In genomic region chr1:144418891-144419697, GRCh38 we compare ENCODE assay signal across 8 cellular contexts. TPM values are rescaled to one million over a fixed set of nuclear protein-coding genes. Genes with fewer than 3 reads are reported as not detected.
DNase-seq lines count a peak whose midpoint lies in the region; ATAC-seq and TF ChIP-seq lines count a peak whose summit lies in the region.
"Not testable (repeated sequence)": the region's sequence is repeated elsewhere in the genome, so short reads cannot be mapped to it uniquely, and the experiment has no call there.

No MANE protein-coding gene starts in this region.

- WGBS in smooth muscle cell (ENCODE audit: low lambda C conversion rate) = 5% methylated on average over 33 of the region's 46 CpGs
- WGBS in transverse colon (ENCODE audit: low coverage in 1 of 2), 2 donors = 6% methylated on average over 35 of the region's 46 CpGs; no CpG with 5 or more reads in 1 of the 2 donors

- H3K9ac ChIP-seq in smooth muscle cell (ENCODE audit: low read depth) = not testable (repeated sequence)

- peak overlapping the region; percentile 90 for H3K27ac Mint-ChIP-seq in activated naive CD8-positive, alpha-beta T cell treated with anti-CD3 and anti-CD28 coated beads, Interleukin-2, amount 50 U/mL, for 24 hours

- not testable (repeated sequence) for H3K4me1 Mint-ChIP-seq in activated naive CD8-positive, alpha-beta T cell treated with anti-CD3 and anti-CD28 coated beads, Interleukin-2, amount 50 U/mL, for 24 hours

- intact Hi-C loops in transverse colon (cut with DNase I; ENCODE audit: low total_unique reads) = not testable (repeated sequence)

- in situ Hi-C loops in transverse colon (cut with MboI; ENCODE audit: low pct_ligation_motif_present in 1 of 4, low pct_unique_long_range_greater_than_20kb in 1 of 4, low sequenced_read_pairs in 3 of 4) = not testable (repeated sequence)

- not testable (repeated sequence) for H4K20me1 ChIP-seq in smooth muscle cell (ENCODE audit: low read depth)

- not testable (repeated sequence) for H3F3A ChIP-seq in smooth muscle cell (ENCODE audit: low read depth)

- not testable (repeated sequence) for H3K9me3 ChIP-seq in smooth muscle cell (replicated peaks; ENCODE audit: low read depth); transverse colon

- TF ChIP-seq POLR2A in transverse colon (IDR thresholded peaks at IDR 0.05) = not testable (repeated sequence)

- H3K36me3 ChIP-seq in smooth muscle cell (ENCODE audit: low read depth); transverse colon: not testable (repeated sequence)

- peaks cover 12% of the 10 kb centered on the region for H3K36me3 Mint-ChIP-seq in activated naive CD8-positive, alpha-beta T cell treated with anti-CD3 and anti-CD28 coated beads, Interleukin-2, amount 50 U/mL, for 24 hours (ENCODE audit: low read depth)

- not testable (repeated sequence) for ATAC-seq in activated naive CD8-positive, alpha-beta T cell treated with anti-CD3 and anti-CD28 coated beads, Interleukin-2, amount 50 U/mL, for 24 hours

- peak overlapping the region; percentile 84 for H3K4me3 Mint-ChIP-seq in activated naive CD8-positive, alpha-beta T cell treated with anti-CD3 and anti-CD28 coated beads, Interleukin-2, amount 50 U/mL, for 24 hours

- H3K4me3 ChIP-seq in GM08714 (ENCODE audit: low read length) = peak overlapping the region; percentile 64; the same call in 1 of the 2 replicates
- H3K4me3 ChIP-seq in smooth muscle cell = peak overlapping the region; percentile 62
- H3K4me3 ChIP-seq in transverse colon = peak overlapping the region; percentile 32 to 55 (median 46)

- not testable (repeated sequence) for TF ChIP-seq CTCF in smooth muscle cell (IDR thresholded peaks at IDR 0.05; ENCODE audit: borderline replicate concordance, insufficient read depth, poor library complexity, severe bottlenecking)
- peak in 1 of 5 experiments; percentile 23 for TF ChIP-seq CTCF in transverse colon (IDR thresholded peaks at IDR 0.05)

- not testable (repeated sequence) for H3K79me2 ChIP-seq in smooth muscle cell (ENCODE audit: low read depth)

- not testable (repeated sequence) for H3K4me1 ChIP-seq in smooth muscle cell (ENCODE audit: low read depth); transverse colon

- DNase-seq in NCI-H2227 (lab: John Stamatoyannopoulos, UW; ENCODE audit: unreplicated experiment) = peak; percentile 69
- DNase-seq in activated CD4-positive, CD25-positive, alpha-beta regulatory T cell (lab: John Stamatoyannopoulos, UW) = peak in 3 of 4 experiments; percentile 10 to 53 (median 25)
- DNase-seq in activated naive CD8-positive, alpha-beta T cell treated with anti-CD3 and anti-CD28 coated beads, Interleukin-2, amount 50 U/mL, for 24 hours = peak; percentile 61
- DNase-seq in fibroblast of peridontal ligament (ENCODE audit: extremely low read depth) = peak; percentile 54
- DNase-seq in lung microvascular endothelial cell (ENCODE audit: low read depth in 2 of 2) = peak; percentile 64 to 66
- not testable (repeated sequence) for DNase-seq in smooth muscle cell (lab: John Stamatoyannopoulos, UW; ENCODE audit: unreplicated experiment)
- peak; percentile 63 for DNase-seq in transverse colon

- not testable (repeated sequence) for H3K27ac ChIP-seq in smooth muscle cell (ENCODE audit: low read depth)
- H3K27ac ChIP-seq in transverse colon = peak overlapping the region; percentile 55 to 85 (median 73)

- not testable (repeated sequence) for H3K27me3 Mint-ChIP-seq in activated naive CD8-positive, alpha-beta T cell treated with anti-CD3 and anti-CD28 coated beads, Interleukin-2, amount 50 U/mL, for 24 hours

- TF ChIP-seq EP300 in transverse colon (IDR thresholded peaks at IDR 0.05; ENCODE audit: low read depth) = not testable (repeated sequence)

- not testable (repeated sequence) for H3K27me3 ChIP-seq in smooth muscle cell (ENCODE audit: low read depth); transverse colon

- peak overlapping the region; percentile 62 for H2AFZ ChIP-seq in smooth muscle cell (ENCODE audit: low read depth)

- H3K4me2 ChIP-seq in smooth muscle cell = peak overlapping the region; percentile 87

- H3K9me3 Mint-ChIP-seq in activated naive CD8-positive, alpha-beta T cell treated with anti-CD3 and anti-CD28 coated beads, Interleukin-2, amount 50 U/mL, for 24 hours = not testable (repeated sequence)

RNA-seq across cellular contexts. Expression of gene NBPF15, which starts 42.4 kb away (rescaled TPM):
- 25.9 and 43.1 TPM in 2 replicates for total RNA-seq in lung microvascular endothelial cell
- 18.5 and 23.2 TPM in 2 replicates for total RNA-seq in smooth muscle cell
- polyA plus RNA-seq in smooth muscle cell = 22.4 and 23.7 TPM in 2 replicates
- total RNA-seq in transverse colon = 10 to 100 TPM; 10.8 to 32.0 (median 16.5) TPM

RNA-seq across cellular contexts. Expression of gene PPIAL4E, which starts 45.7 kb away (rescaled TPM):
- not detected in 2 replicates for total RNA-seq in lung microvascular endothelial cell
- not detected in 2 replicates for total RNA-seq in smooth muscle cell
- polyA plus RNA-seq in smooth muscle cell = not detected in 2 replicates
- total RNA-seq in transverse colon = not detected
